ENCODE assay signal across 8 cellular contexts in the genomic region with DNA sequence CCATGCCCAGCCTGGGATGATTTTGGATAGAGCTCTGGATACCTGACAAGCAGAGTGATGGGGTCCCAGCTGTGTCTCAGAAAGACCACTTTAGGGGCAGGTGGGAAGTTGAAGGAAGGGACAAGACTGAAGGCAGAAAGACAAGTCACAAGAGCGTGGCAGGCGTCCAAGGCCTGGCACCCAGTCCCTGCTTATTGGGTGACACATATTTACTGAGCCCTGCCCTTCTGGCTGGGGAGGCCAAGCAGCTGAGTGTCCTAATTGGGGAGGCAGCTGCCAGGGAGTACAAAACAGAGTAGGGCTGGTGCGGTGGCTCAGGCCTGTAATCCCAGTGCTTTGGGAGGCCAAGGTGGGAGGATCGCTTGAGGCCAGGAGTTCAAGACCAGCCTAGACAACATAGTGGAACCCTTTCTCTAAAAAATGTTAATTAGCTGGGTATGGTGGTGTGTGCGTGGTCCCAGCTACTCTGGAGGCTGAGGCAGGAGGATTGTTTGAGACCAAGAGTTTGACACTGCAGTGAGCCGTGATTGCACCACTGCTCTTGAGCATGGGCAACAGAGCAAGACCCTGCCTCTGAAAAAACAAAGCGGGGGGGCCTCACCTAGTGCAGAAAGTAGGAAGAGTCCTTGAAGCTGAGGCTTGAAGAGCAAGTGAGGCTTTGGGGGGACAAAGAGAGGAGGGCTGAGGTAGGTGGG. TPM values are rescaled to one million over a fixed set of nuclear protein-coding genes. Genes with fewer than 3 reads are reported as not detected.
A peak's percentile ranks its signal among the peaks of the same experiment; 100 is the strongest.
DNase-seq lines count a peak whose midpoint lies in the region; ATAC-seq and TF ChIP-seq lines count a peak whose summit lies in the region.

No MANE protein-coding gene starts in this region.

- peaks cover 3 to 7% (median 6%) of the 10 kb centered on the region in 3 donors for H3K36me3 ChIP-seq in skeletal muscle tissue (ENCODE audit: control insufficient read depth in 3 of 3, insufficient read depth in 3 of 3, low read length in 3 of 3)

- H3K27ac Mint-ChIP-seq in glutamatergic neuron (ENCODE audit: unreplicated experiment), result no peak overlapping the region

- H3K9ac ChIP-seq in skeletal muscle tissue (ENCODE audit: low read depth in 1 of 3, low read length in 3 of 3), result peak overlapping the region in 1 of 3 donors; percentile 25

- no peaks in the 10 kb centered on the region for H3K36me3 Mint-ChIP-seq in glutamatergic neuron (ENCODE audit: unreplicated experiment)

- peaks cover 6% of the 10 kb centered on the region for H3K9me3 Mint-ChIP-seq in glutamatergic neuron (ENCODE audit: unreplicated experiment)

- no peak for ATAC-seq in GM18873 (IDR thresholded peaks at IDR 0.05; ENCODE audit: low FRiP score, unreplicated experiment)
- ATAC-seq in HG03025 (IDR thresholded peaks at IDR 0.05; ENCODE audit: low FRiP score, unreplicated experiment), result no peak

- H3K4me1 Mint-ChIP-seq in glutamatergic neuron (ENCODE audit: low read depth, unreplicated experiment), result peaks cover 6% of the 10 kb centered on the region

- DNase-seq in GM03348 (ENCODE audit: low spot score) (peak; percentile 44), NCI-H460 (ENCODE audit: extremely low read depth, low read depth) (peak; percentile 15), glutamatergic neuron (no peak), Kasumi-1 (lab: John Stamatoyannopoulos, UW) (no peak), NCI-H2081 (lab: John Stamatoyannopoulos, UW) (no peak)

- no peaks in the 10 kb centered on the region for H3K27me3 ChIP-seq in skeletal muscle tissue (ENCODE audit: control insufficient read depth in 3 of 3, insufficient read depth in 3 of 3, low read length in 3 of 3)

- H3K4me1 ChIP-seq in skeletal muscle tissue (ENCODE audit: control insufficient read depth in 3 of 3, insufficient read depth in 3 of 3, low read length in 3 of 3), result peaks cover 6 to 18% (median 17%) of the 10 kb centered on the region in 3 donors

- H3K27ac ChIP-seq in skeletal muscle tissue (ENCODE audit: low read depth, low read length), result peak overlapping the region; percentile 47

- no peaks in the 10 kb centered on the region for H3K9me3 ChIP-seq in skeletal muscle tissue (ENCODE audit: control insufficient read depth in 3 of 3, low read length in 3 of 3)

- peak overlapping the region; percentile 20 for H3K4me3 Mint-ChIP-seq in glutamatergic neuron (ENCODE audit: unreplicated experiment)

- peaks cover 5% of the 10 kb centered on the region for H3K27me3 Mint-ChIP-seq in glutamatergic neuron (ENCODE audit: unreplicated experiment)

- H3K4me3 ChIP-seq in skeletal muscle tissue (ENCODE audit: low read length in 3 of 3), result no peak overlapping the region

- no peak for TF ChIP-seq CTCF in glutamatergic neuron (IDR thresholded peaks at IDR 0.05; ENCODE audit: partially characterized antibody, unreplicated experiment)

RNA-seq across cellular contexts. Expression of gene GTF2I, which starts 53.0 kb away (rescaled TPM):
- total RNA-seq in NCI-H460 (2014; rRNA removed; shearing (Covaris generic)), result 56.6 and 58.4 TPM in 2 replicates
- 62.4 and 110 TPM in 2 replicates for polyA plus RNA-seq in NCI-H460 (2014; cell fraction: nucleus; rRNA removed)
- total RNA-seq in glutamatergic neuron (ENCODE audit: unreplicated experiment), result 391 TPM
- total RNA-seq in skeletal muscle tissue, result 122 TPM

Comparison
In these comparisons a context has a peak if more than half of its experiments do, and no peak if none do; other contexts are left out.
1. DNase-seq: peak in GM03348 (single experiment) and NCI-H460 (single experiment); none in glutamatergic neuron (single experiment), Kasumi-1 (0 of 2) and NCI-H2081 (0 of 2).